ENCODE assay signal across 22 cellular contexts in the genomic region with DNA sequence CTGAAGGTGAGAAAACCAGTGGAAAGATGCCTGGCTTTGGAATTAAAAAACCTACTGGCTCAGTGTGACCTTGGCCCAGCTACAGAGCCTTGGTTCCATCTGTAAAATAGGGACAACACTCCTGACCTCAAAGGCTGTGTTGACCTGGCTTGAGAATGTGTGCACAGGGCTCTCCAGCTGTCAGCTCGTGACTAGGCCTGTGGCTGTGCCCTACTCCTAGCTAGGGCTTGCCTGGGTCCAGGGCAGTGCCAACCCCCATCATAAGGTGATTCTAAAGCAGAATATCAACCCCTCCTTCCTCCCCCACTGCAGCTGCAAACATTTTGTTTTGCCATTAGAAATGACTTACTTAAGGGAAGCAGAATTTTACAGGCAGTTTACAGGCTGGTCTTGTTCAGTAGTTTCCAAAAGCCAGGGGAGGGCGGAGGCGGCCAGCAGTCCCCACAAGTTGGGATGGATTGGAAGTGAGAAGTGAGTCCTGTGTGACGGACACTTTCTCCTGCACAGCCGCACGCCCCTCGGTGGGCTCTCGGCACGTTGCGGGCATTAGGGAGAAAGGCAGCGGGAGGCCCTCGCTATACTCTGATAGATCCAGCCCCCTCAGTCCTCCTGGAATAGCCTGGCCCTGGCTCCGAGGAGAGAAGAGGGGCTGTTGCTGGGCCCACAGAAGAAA. TPM values are rescaled to one million over a fixed set of nuclear protein-coding genes. Genes with fewer than 3 reads are reported as not detected.
DNase-seq lines count a peak whose midpoint lies in the region; TF ChIP-seq lines count a peak whose summit lies in the region.
"Had no signal": no experiment of that assay in that cellular context is flagged by ENCODE, and none has a peak within 500 bp of the region (broad histone marks: within the 10 kb centered on the region; RNA-seq: fewer than 3 reads in every experiment).

No MANE protein-coding gene starts in this region.

- H3K36me3 ChIP-seq in HUES6 (ENCODE audit: control insufficient read depth, insufficient read depth, low read length) (no peaks in the 10 kb centered on the region), SJCRH30 (peaks cover 32% of the 10 kb centered on the region), iPS-15b (ENCODE audit: control insufficient read depth, insufficient read depth, low read length) (no peaks in the 10 kb centered on the region), spleen (no peaks in the 10 kb centered on the region), Peyer's patch (no peaks in the 10 kb centered on the region)
- H3K36me3 ChIP-seq: adrenal gland, right lobe of liver, tibial nerve had no signal

- no peaks in the 10 kb centered on the region for H3K9me3 ChIP-seq in HUES6 (ENCODE audit: control insufficient read depth, insufficient read depth, low read depth, low read length)
- no peaks in the 10 kb centered on the region for H3K9me3 ChIP-seq in SJCRH30 (replicated peaks)
- no peaks in the 10 kb centered on the region for H3K9me3 ChIP-seq in iPS-15b (ENCODE audit: control insufficient read depth, insufficient read depth, low read length)
- H3K9me3 ChIP-seq in spleen: peaks cover 0 to 10% (median 0%) of the 10 kb centered on the region in 8 donors
- peaks cover 0 to 6% (median 0%) of the 10 kb centered on the region in 4 donors for H3K9me3 ChIP-seq in Peyer's patch
- H3K9me3 ChIP-seq: adrenal gland, right lobe of liver, SJSA1, tibial nerve had no signal

- no peak for TF ChIP-seq CTCF in spleen (IDR thresholded peaks at IDR 0.05 in 8 of 11, conservative IDR thresholded peaks at IDR 0.05 in 3 of 11)
- no peak for TF ChIP-seq CTCF in Peyer's patch (IDR thresholded peaks at IDR 0.05)

- H3K9ac ChIP-seq in HUES6 (ENCODE audit: low read length): no peak overlapping the region
- no peak overlapping the region for H3K9ac ChIP-seq in iPS-15b (ENCODE audit: low read depth, low read length)

- no peak overlapping the region for H3K27ac ChIP-seq in HUES6 (ENCODE audit: low read depth, low read length)
- H3K27ac ChIP-seq in SJCRH30: peak overlapping the region; percentile 86
- no peak overlapping the region for H3K27ac ChIP-seq in spleen
- H3K27ac ChIP-seq in Peyer's patch: peak overlapping the region in 1 of 4 donors; percentile 9
- H3K27ac ChIP-seq: adrenal gland, right lobe of liver, SJSA1, tibial nerve had no signal

- DNase-seq in SJCRH30 (peak in 1 of 2 experiments; percentile 32), spleen (peak; percentile 48), amniotic stem cell (lab: John Stamatoyannopoulos, UW) (no peak), Peyer's patch (no peak), foreskin melanocyte (no peak)
- DNase-seq: activated CD4-positive, CD25-positive, alpha-beta regulatory T cell treated with anti-CD3 and anti-CD28 coated beads, Interleukin-2, amount 50 U/mL, for 72 hours; adrenal gland; GDM1; GOT3; immature natural killer cell; NCI-H1436; NCI-H526; OCI-M1; stimulated activated CD4-positive, alpha-beta T cell treated with anti-CD3 and anti-CD28 coated beads, Interleukin-1b, Interleukin-23, amount 100 ng/mL, for 48 hours; stimulated activated naive CD4-positive, alpha-beta T cell treated with Interleukin-2 at 50 U/mL for 16 hours had no signal

- intact Hi-C loops in spleen (cut with DNase I; ENCODE audit: low total_unique reads): no loop called here

- 54 to 70% (median 58%) methylated on average over 11 to 13 of the region's 13 CpGs for WGBS in spleen, 5 donors

- H3K27me3 ChIP-seq in HUES6 (ENCODE audit: control insufficient read depth, insufficient read depth, low read length) (peaks cover 82% of the 10 kb centered on the region), SJCRH30 (no peaks in the 10 kb centered on the region), iPS-15b (ENCODE audit: control insufficient read depth, insufficient read depth, low read length) (peaks cover 76% of the 10 kb centered on the region), spleen (replicated peaks in 1 of 7) (peaks cover 22 to 79% (median 59%) of the 10 kb centered on the region in 7 donors), Peyer's patch (peaks cover 0 to 42% of the 10 kb centered on the region in 2 donors)
- H3K27me3 ChIP-seq: SJSA1 had no signal

- H3K4me1 ChIP-seq in HUES6 (ENCODE audit: control insufficient read depth, insufficient read depth, low read length) (peaks cover 41% of the 10 kb centered on the region), SJCRH30 (peaks cover 25% of the 10 kb centered on the region), iPS-15b (ENCODE audit: control insufficient read depth, insufficient read depth, low read length) (no peaks in the 10 kb centered on the region), spleen (peaks cover 8 to 41% (median 29%) of the 10 kb centered on the region in 6 donors), Peyer's patch (peaks cover 0 to 22% (median 6%) of the 10 kb centered on the region in 4 donors)

- H3K4me3 ChIP-seq in HUES6 (ENCODE audit: low read depth, low read length) (peak overlapping the region; percentile 49), SJCRH30 (no peak overlapping the region), iPS-15b (ENCODE audit: low read depth, low read length) (peak overlapping the region; percentile 22), spleen (no peak overlapping the region), Peyer's patch (no peak overlapping the region)
- H3K4me3 ChIP-seq: adrenal gland, lung, right lobe of liver, SJSA1, tibial nerve had no signal

- TF ChIP-seq POLR2A in spleen (IDR thresholded peaks at IDR 0.05) (no peak), Peyer's patch (IDR thresholded peaks at IDR 0.05) (no peak)

RNA-seq across cellular contexts. Expression of gene PITX1, which starts 7.2 kb away (rescaled TPM):
- 37.8 and 38.5 TPM in 2 replicates for total RNA-seq in SJCRH30 (2014; rRNA removed; shearing (Covaris generic))
- total RNA-seq in spleen: under 1 TPM in 1 of 7 donors, not detected in 6; 0.98 TPM
- under 1 TPM; 0.04 to 0.38 (median 0.09) TPM for polyA plus RNA-seq in spleen
- total RNA-seq in Peyer's patch: 1 to 10 TPM in 3 of 4 donors, under 1 TPM in 1; 0.88 to 4.2 (median 2.5) TPM
- total RNA-seq: right lobe of liver had no signal
- polyA plus RNA-seq: immature natural killer cell had no signal

RNA-seq across cellular contexts. Expression of gene CATSPER3, which starts 59.1 kb away (rescaled TPM):
- not detected in 2 replicates for total RNA-seq in SJCRH30 (2014; rRNA removed; shearing (Covaris generic))
- total RNA-seq in spleen (under 1 TPM in 4 of 7 donors, not detected in 3; 0.40 to 0.89 (median 0.65) TPM), Peyer's patch (1 to 10 TPM in 3 of 4 donors, not detected in 1; 1.1 to 2.5 (median 2.4) TPM)
- polyA plus RNA-seq in spleen: under 1 TPM; 0.35 to 0.44 (median 0.39) TPM
- total RNA-seq: osteocyte had no signal

Comparison
In these comparisons a context has a peak if more than half of its experiments do, and no peak if none do; other contexts are left out.
1. H3K4me3 ChIP-seq: peak in HUES6 (single experiment) and iPS-15b (single experiment); none in SJCRH30 (single experiment), spleen (0 of 8) and Peyer's patch (0 of 4).